ENCODE assay signal across 8 cellular contexts in genomic region chr16:51150894-51151320, GRCh38. TPM values are rescaled to one million over a fixed set of nuclear protein-coding genes. Genes with fewer than 3 reads are reported as not detected.
DNase-seq lines count a peak whose midpoint lies in the region; ATAC-seq, FAIRE-seq and TF ChIP-seq lines count a peak whose summit lies in the region.

Gene SALL1 (minus strand): TSS chr16:51151270. CDS start chr16:51151241, 29 bp downstream.

- H3K27ac ChIP-seq in pancreas: peak within 1 kb of the TSS in 1 of 4 donors; percentile 23

- no peaks in the 10 kb centered on the region for H3K36me3 ChIP-seq in pancreas

- no peak for ATAC-seq in pancreas

- H3K4me1 Mint-ChIP-seq in glutamatergic neuron (ENCODE audit: low read depth, unreplicated experiment): peaks cover 38% of the 10 kb centered on the region

- TF ChIP-seq CTCF in glutamatergic neuron (IDR thresholded peaks at IDR 0.05; ENCODE audit: partially characterized antibody, unreplicated experiment) (no peak), pancreas (IDR thresholded peaks at IDR 0.05) (no peak)

- no peaks in the 10 kb centered on the region for H3K36me3 Mint-ChIP-seq in glutamatergic neuron (ENCODE audit: unreplicated experiment)

- FAIRE-seq in pancreas (lab: Jason Lieb, UNC): no peak

- H3K9me3 ChIP-seq in pancreas: no peaks in the 10 kb centered on the region

- H3K27me3 ChIP-seq in pancreas: peaks cover 0 to 43% (median 19%) of the 10 kb centered on the region in 4 donors

- H3K27ac Mint-ChIP-seq in glutamatergic neuron (ENCODE audit: unreplicated experiment): peak within 1 kb of the TSS; percentile 94

- H3K4me1 ChIP-seq in pancreas: peaks cover 4 to 19% (median 16%) of the 10 kb centered on the region in 3 donors

- WGBS in pancreas, 2 donors: 2 to 3% methylated on average over 32 to 37 of the region's 37 CpGs

- H3K4me3 ChIP-seq in pancreas: peak within 1 kb of the TSS; percentile 12 to 52 (median 32)

- H3K9me3 Mint-ChIP-seq in glutamatergic neuron (ENCODE audit: unreplicated experiment): peaks cover 7% of the 10 kb centered on the region

- intact Hi-C loops in pancreas (cut with DNase I): no loop called here

- H3K4me3 Mint-ChIP-seq in glutamatergic neuron (ENCODE audit: unreplicated experiment): peak within 1 kb of the TSS; percentile 91

- H3K27me3 Mint-ChIP-seq in glutamatergic neuron (ENCODE audit: unreplicated experiment): peaks cover 22% of the 10 kb centered on the region

- DNase-seq in Ammon's horn (ENCODE audit: low spot score) (peak; percentile 55), RPMI7951 (ENCODE audit: low read depth) (peak; percentile 35), glutamatergic neuron (no peak), pancreas (no peak), cerebellar nuclear complex (lab: John Stamatoyannopoulos, UW) (no peak), MV-4-11 (lab: John Stamatoyannopoulos, UW) (no peak), DMS153 treated with DMSO at 0.1 percent for 48 hours (lab: John Stamatoyannopoulos, UW; ENCODE audit: unreplicated experiment) (no peak), NCI-H2029 (lab: John Stamatoyannopoulos, UW) (no peak)

RNA-seq across cellular contexts. Expression of gene SALL1, which starts in this region (rescaled TPM):
- total RNA-seq in RPMI7951 (2014; rRNA removed; shearing (Covaris generic)): 8.9 and 10.8 TPM in 2 replicates
- total RNA-seq in glutamatergic neuron (ENCODE audit: unreplicated experiment) (35.7 TPM), pancreas (1 to 10 TPM in 2 of 6 donors, under 1 TPM in 4; 0.39 to 1.1 (median 0.62) TPM)
- polyA plus RNA-seq in pancreas: 1 to 10 TPM in 1 of 2 donors, under 1 TPM in 1; 0.61 to 2.0 TPM

Comparison
In these comparisons a context has a peak if more than half of its experiments do, and no peak if none do; other contexts are left out.
1. DNase-seq: peak in Ammon's horn (single experiment) and RPMI7951 (single experiment); none in glutamatergic neuron (single experiment), pancreas (0 of 6), cerebellar nuclear complex (0 of 2), MV-4-11 (single experiment), DMS153 treated with DMSO at 0.1 percent for 48 hours (single experiment) and NCI-H2029 (single experiment).